Comparison of ENCODE assay signal across 8 cellular contexts in genomic region chr1:15758537-15758936, GRCh38. TPM values are rescaled to one million over a fixed set of nuclear protein-coding genes. Genes with fewer than 3 reads are reported as not detected.
DNase-seq lines count a peak whose midpoint lies in the region; ATAC-seq and TF ChIP-seq lines count a peak whose summit lies in the region.

Gene FBLIM1, plus strand, starts transcription at chr1:15758795. Its CDS starts 6,189 bp downstream, at chr1:15764984.

- peaks cover 47% of the 10 kb centered on the region for H3K27me3 Mint-ChIP-seq in activated T-helper 1 cell treated with anti-CD3 and anti-CD28 coated beads, Interleukin-12 subunit alpha, Interleukin-12 subunit beta, Interleukin-2, Interleukin-4 antibody, amounts not matched to agents 30 ng/mL and 10 ng/mL and 1 ng/mL, durations not matched to agents 14 hours and 24 hours and 36 hours (ENCODE audit: insufficient read depth)
- no peaks in the 10 kb centered on the region for H3K27me3 Mint-ChIP-seq in progenitor cell of endocrine pancreas

- peak within 1 kb of the TSS; percentile 40 for H3K4me3 Mint-ChIP-seq in activated T-helper 1 cell treated with anti-CD3 and anti-CD28 coated beads, Interleukin-12 subunit alpha, Interleukin-12 subunit beta, Interleukin-2, Interleukin-4 antibody, amounts not matched to agents 30 ng/mL and 10 ng/mL and 1 ng/mL, durations not matched to agents 14 hours and 24 hours and 36 hours
- H3K4me3 Mint-ChIP-seq in progenitor cell of endocrine pancreas (ENCODE audit: low read depth): peak within 1 kb of the TSS; percentile 91

- peaks cover 0 to 59% (median 16%) of the 10 kb centered on the region in 7 donors for H3K27me3 ChIP-seq in heart right ventricle

- H3K4me3 ChIP-seq in heart right ventricle: peak within 1 kb of the TSS; percentile 66 to 85 (median 72)

- H3K36me3 Mint-ChIP-seq in activated T-helper 1 cell treated with anti-CD3 and anti-CD28 coated beads, Interleukin-12 subunit alpha, Interleukin-12 subunit beta, Interleukin-2, Interleukin-4 antibody, amounts not matched to agents 30 ng/mL and 10 ng/mL and 1 ng/mL, durations not matched to agents 14 hours and 24 hours and 36 hours (ENCODE audit: low read depth): no peaks in the 10 kb centered on the region
- H3K36me3 Mint-ChIP-seq in progenitor cell of endocrine pancreas (ENCODE audit: insufficient read depth): peaks cover 4% of the 10 kb centered on the region

- no peaks in the 10 kb centered on the region for H3K9me3 Mint-ChIP-seq in activated T-helper 1 cell treated with anti-CD3 and anti-CD28 coated beads, Interleukin-12 subunit alpha, Interleukin-12 subunit beta, Interleukin-2, Interleukin-4 antibody, amounts not matched to agents 30 ng/mL and 10 ng/mL and 1 ng/mL, durations not matched to agents 14 hours and 24 hours and 36 hours
- no peaks in the 10 kb centered on the region for H3K9me3 Mint-ChIP-seq in progenitor cell of endocrine pancreas (ENCODE audit: low read depth)

- 0 to 2% methylated on average over 30 to 45 of the region's 49 CpGs for WGBS in heart right ventricle, 2 donors

- H3K4me1 Mint-ChIP-seq in activated T-helper 1 cell treated with anti-CD3 and anti-CD28 coated beads, Interleukin-12 subunit alpha, Interleukin-12 subunit beta, Interleukin-2, Interleukin-4 antibody, amounts not matched to agents 30 ng/mL and 10 ng/mL and 1 ng/mL, durations not matched to agents 14 hours and 24 hours and 36 hours (ENCODE audit: low read depth): peaks cover 5% of the 10 kb centered on the region
- peaks cover 27% of the 10 kb centered on the region for H3K4me1 Mint-ChIP-seq in progenitor cell of endocrine pancreas (ENCODE audit: low read depth)

- H3K4me1 ChIP-seq in heart right ventricle: peaks cover 14 to 61% (median 47%) of the 10 kb centered on the region in 9 donors

- peak in 4 of 8 donors; percentile 2 to 56 (median 29) for ATAC-seq in heart right ventricle
- no peak for ATAC-seq in HG03159 (IDR thresholded peaks at IDR 0.05; ENCODE audit: unreplicated experiment)
- ATAC-seq in GM21447 (IDR thresholded peaks at IDR 0.05; ENCODE audit: unreplicated experiment): no peak

- DNase-seq in DMS 273 (lab: John Stamatoyannopoulos, UW; ENCODE audit: unreplicated experiment) (peak; percentile 50), DMS 273 treated with DMSO at 0.1 percent for 48 hours (lab: John Stamatoyannopoulos, UW) (no peak), heart right ventricle (no peak), progenitor cell of endocrine pancreas (ENCODE audit: low spot score, unreplicated experiment) (peak; percentile 60), GDM1 (lab: John Stamatoyannopoulos, UW) (no peak)
- no peak for DNase-seq in activated T-helper 1 cell treated with anti-CD3 and anti-CD28 coated beads, Interleukin-12 subunit alpha, Interleukin-12 subunit beta, Interleukin-2, Interleukin-4 antibody, amounts not matched to agents 30 ng/mL and 10 ng/mL and 1 ng/mL, durations not matched to agents 14 hours and 24 hours and 36 hours (ENCODE audit: low spot score)

- H3K36me3 ChIP-seq in heart right ventricle: no peaks in the 10 kb centered on the region

- TF ChIP-seq CTCF in heart right ventricle (IDR thresholded peaks at IDR 0.05) (no peak), progenitor cell of endocrine pancreas (IDR thresholded peaks at IDR 0.05; ENCODE audit: unreplicated experiment) (no peak)

- no peaks in the 10 kb centered on the region for H3K9me3 ChIP-seq in heart right ventricle

- intact Hi-C loops in activated T-helper 1 cell treated with anti-CD3 and anti-CD28 coated beads, Interleukin-12 subunit alpha, Interleukin-12 subunit beta, Interleukin-2, Interleukin-4 antibody, amounts not matched to agents 30 ng/mL and 10 ng/mL and 1 ng/mL, durations not matched to agents 14 hours and 24 hours and 36 hours (cut with micrococcal nuclease): no loop called here
- intact Hi-C loops in heart right ventricle (cut with DNase I): no loop called here

- peak within 1 kb of the TSS in 9 of 10 donors; percentile 66 to 87 (median 83) for H3K27ac ChIP-seq in heart right ventricle

- H3K27ac Mint-ChIP-seq in activated T-helper 1 cell treated with anti-CD3 and anti-CD28 coated beads, Interleukin-12 subunit alpha, Interleukin-12 subunit beta, Interleukin-2, Interleukin-4 antibody, amounts not matched to agents 30 ng/mL and 10 ng/mL and 1 ng/mL, durations not matched to agents 14 hours and 24 hours and 36 hours: no peak within 1 kb of the TSS
- H3K27ac Mint-ChIP-seq in progenitor cell of endocrine pancreas: peak within 1 kb of the TSS; percentile 97

RNA-seq across cellular contexts. Expression of gene FBLIM1, which starts in this region (rescaled TPM):
- total RNA-seq in activated T-helper 1 cell treated with anti-CD3 and anti-CD28 coated beads, Interleukin-12 subunit alpha, Interleukin-12 subunit beta, Interleukin-2, Interleukin-4 antibody, amounts not matched to agents 30 ng/mL and 10 ng/mL and 1 ng/mL, durations not matched to agents 14 hours and 24 hours and 36 hours: not detected in 2 replicates
- total RNA-seq in heart right ventricle: 100 to 1,000 TPM in 2 of 10 donors, 10 to 100 TPM in 8; 43.4 to 115 (median 59.9) TPM
- 10 to 100 TPM; 27.0 to 52.9 TPM for polyA plus RNA-seq in heart right ventricle
- 101 and 105 TPM in 2 replicates for total RNA-seq in progenitor cell of endocrine pancreas

Comparison
In these comparisons a context has a peak if more than half of its experiments do, and no peak if none do; other contexts are left out.
1. RNA of gene FBLIM1 (total RNA-seq): 101 to 105 TPM in progenitor cell of endocrine pancreas and 43.4 to 115 TPM in heart right ventricle; not detected in activated T-helper 1 cell treated with anti-CD3 and anti-CD28 coated beads, Interleukin-12 subunit alpha, Interleukin-12 subunit beta, Interleukin-2, Interleukin-4 antibody, amounts not matched to agents 30 ng/mL and 10 ng/mL and 1 ng/mL, durations not matched to agents 14 hours and 24 hours and 36 hours; every median in the first group is over 10 times any median in the second.
2. DNase-seq: peak in DMS 273 (single experiment) and progenitor cell of endocrine pancreas (single experiment); none in DMS 273 treated with DMSO at 0.1 percent for 48 hours (single experiment), activated T-helper 1 cell treated with anti-CD3 and anti-CD28 coated beads, Interleukin-12 subunit alpha, Interleukin-12 subunit beta, Interleukin-2, Interleukin-4 antibody, amounts not matched to agents 30 ng/mL and 10 ng/mL and 1 ng/mL, durations not matched to agents 14 hours and 24 hours and 36 hours (single experiment), heart right ventricle (0 of 2) and GDM1 (single experiment).